In the genomic region with DNA sequence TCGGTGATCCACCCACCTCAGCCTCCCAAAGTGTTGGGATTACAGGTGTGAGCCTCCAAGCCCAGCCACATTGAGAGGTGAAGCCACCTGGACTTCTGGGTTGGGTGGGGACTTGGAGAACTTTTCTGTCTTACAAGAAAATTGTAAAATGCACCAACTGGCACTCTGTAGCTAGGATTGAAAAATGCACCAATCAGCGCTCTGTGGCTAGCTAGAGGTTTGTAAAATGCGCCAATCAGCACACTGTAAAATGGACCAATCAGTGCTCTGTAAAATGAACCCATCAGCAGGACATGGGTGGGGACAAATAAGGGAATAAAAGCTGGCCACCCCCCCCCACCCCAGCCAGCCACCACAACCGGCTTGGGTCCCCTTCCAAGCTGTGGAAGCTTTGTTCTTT, we compare ENCODE assay signal across 3 cellular contexts.
TF ChIP-seq lines count a peak whose summit lies in the region.

No MANE protein-coding gene starts in this region.

TF ChIP-seq in WTC11, 78 proteins besides CTCF, POLR2A, EP300 and RAD21:
- 0 out of 2 replicates have a peak, but pooled peaks have one; percentile 23 for TF ChIP-seq NFYB (CRISPR knock-in tag; conservative IDR thresholded peaks at IDR 0.05; ENCODE audit: low read depth)

TF ChIP-seq in K562, 482 proteins besides CTCF, POLR2A, EP300 and RAD21:
- TF ChIP-seq ZNF407 (IDR thresholded peaks at IDR 0.05; ENCODE audit: low read depth) (peak; percentile 22; the same call in 1 of the 2 replicates), FOS (IDR thresholded peaks at IDR 0.05; ENCODE audit: extremely low read depth, insufficient read length) (peak; percentile 27), NFYB (IDR thresholded peaks at IDR 0.05; ENCODE audit: extremely low read depth, insufficient read length) (peak; percentile 88)

TF ChIP-seq in HepG2, 621 proteins besides CTCF, POLR2A, EP300 and RAD21:
- TF ChIP-seq NFYB (CRISPR knock-in tag; IDR thresholded peaks at IDR 0.05): peak; percentile 51; the same call in 1 of the 2 replicates
